Comparison of ENCODE assay signal across 15 cellular contexts in genomic region chr2:190507135-190507534, GRCh38. TPM values are rescaled to one million over a fixed set of nuclear protein-coding genes. Genes with fewer than 3 reads are reported as not detected.
DNase-seq lines count a peak whose midpoint lies in the region; ATAC-seq and TF ChIP-seq lines count a peak whose summit lies in the region.
"Had no signal": no experiment of that assay in that cellular context is flagged by ENCODE, and none has a peak within 500 bp of the region (broad histone marks: within the 10 kb centered on the region; RNA-seq: fewer than 3 reads in every experiment).

No MANE protein-coding gene starts in this region.

- no peaks in the 10 kb centered on the region for H3K4me1 ChIP-seq in CD4-positive, CD25-positive, alpha-beta regulatory T cell (ENCODE audit: control insufficient read depth, insufficient read depth, low read length, poor library complexity, severe bottlenecking)
- H3K4me1 ChIP-seq in Karpas-422 (ENCODE audit: low read length), result peaks cover 20% of the 10 kb centered on the region
- no peaks in the 10 kb centered on the region for H3K4me1 ChIP-seq in osteoblast (ENCODE audit: insufficient read depth, low read length)
- H3K4me1 ChIP-seq in gastrocnemius medialis, result no peaks in the 10 kb centered on the region
- H3K4me1 ChIP-seq: uterus had no signal

- H3K9me3 Mint-ChIP-seq in CD4-positive, CD25-positive, alpha-beta regulatory T cell, result no peaks in the 10 kb centered on the region
- H3K9me3 Mint-ChIP-seq: activated T-helper 2 cell treated with anti-CD3 and anti-CD28 coated beads, Interferon-gamma antibody, Interleukin-2, Interleukin-4, amounts not matched to agents 10 μg/mL and 5 μg/mL and 100 μg/mL, durations not matched to agents 14 hours and 24 hours and 36 hours; WTC11 had no signal

- TF ChIP-seq POLR2A in gastrocnemius medialis (IDR thresholded peaks at IDR 0.05), result no peak

- H3K4me1 Mint-ChIP-seq in CD4-positive, CD25-positive, alpha-beta regulatory T cell, result peaks cover 4 to 14% (median 10%) of the 10 kb centered on the region in 4 donors

- no peak overlapping the region for H3K27ac ChIP-seq in CD4-positive, CD25-positive, alpha-beta regulatory T cell (ENCODE audit: insufficient read depth, low read length, poor library complexity, severe bottlenecking)
- H3K27ac ChIP-seq in Karpas-422 (ENCODE audit: low read length), result peak overlapping the region; percentile 51
- H3K27ac ChIP-seq in osteoblast (ENCODE audit: low read depth, low read length), result no peak overlapping the region
- H3K27ac ChIP-seq in gastrocnemius medialis, result no peak overlapping the region
- H3K27ac ChIP-seq: cardiac muscle cell had no signal

- TF ChIP-seq CTCF in osteoblast (IDR thresholded peaks at IDR 0.05; ENCODE audit: extremely low read depth, low read depth, low read length) (no peak), gastrocnemius medialis (IDR thresholded peaks at IDR 0.05 in 4 of 5, conservative IDR thresholded peaks at IDR 0.05 in 1 of 5) (no peak)

- H3K4me3 ChIP-seq in CD4-positive, CD25-positive, alpha-beta regulatory T cell (ENCODE audit: low read depth, low read length), result no peak overlapping the region
- H3K4me3 ChIP-seq in Karpas-422 (ENCODE audit: low read length) (no peak overlapping the region), osteoblast (ENCODE audit: insufficient read depth, low read length) (no peak overlapping the region), gastrocnemius medialis (no peak overlapping the region)
- H3K4me3 ChIP-seq: cardiac muscle cell, uterus had no signal

- DNase-seq in CD4-positive, CD25-positive, alpha-beta regulatory T cell, result no peak
- DNase-seq in Karpas-422 (no peak), NCI-H748 treated with DMSO at 0.1 percent for 48 hours (lab: John Stamatoyannopoulos, UW) (peak; percentile 94), lung microvascular endothelial cell (ENCODE audit: low read depth in 2 of 2) (peak; percentile 25 to 82), osteoblast (ENCODE audit: insufficient read length, low spot score, missing footprints) (no peak), gastrocnemius medialis (no peak)
- no peak for DNase-seq in activated CD8-positive, alpha-beta memory T cell treated with anti-CD3 and anti-CD28 coated beads, Interleukin-2, amount 50 U/mL, for 48 hours
- DNase-seq: BE2C, NCI-H524, Right ventricle myocardium superior had no signal

- H3K27me3 ChIP-seq in CD4-positive, CD25-positive, alpha-beta regulatory T cell (ENCODE audit: control insufficient read depth, insufficient read depth, low read length), result no peaks in the 10 kb centered on the region
- H3K27me3 ChIP-seq in Karpas-422 (ENCODE audit: low read length) (no peaks in the 10 kb centered on the region), osteoblast (ENCODE audit: insufficient read depth, low read length) (no peaks in the 10 kb centered on the region), gastrocnemius medialis (no peaks in the 10 kb centered on the region)
- H3K27me3 ChIP-seq: BE2C, cardiac muscle cell, uterus had no signal

- no peaks in the 10 kb centered on the region; the same call in 1 of the 2 replicates for H3K79me2 ChIP-seq in Karpas-422 (ENCODE audit: low read length)
- H3K79me2 ChIP-seq in osteoblast (ENCODE audit: insufficient read depth, low read length), result no peaks in the 10 kb centered on the region

- no peaks in the 10 kb centered on the region for H3K9me3 ChIP-seq in CD4-positive, CD25-positive, alpha-beta regulatory T cell (ENCODE audit: control insufficient read depth in 2 of 2, low read length in 2 of 2)
- H3K9me3 ChIP-seq in Karpas-422 (ENCODE audit: low read length) (no peaks in the 10 kb centered on the region), osteoblast (ENCODE audit: low read depth, low read length) (no peaks in the 10 kb centered on the region), gastrocnemius medialis (no peaks in the 10 kb centered on the region)
- H3K9me3 ChIP-seq: BE2C, uterus had no signal

- H3K4me2 ChIP-seq in Karpas-422 (ENCODE audit: low read depth, low read length, poor library complexity, severe bottlenecking) (no peak overlapping the region), osteoblast (ENCODE audit: insufficient read depth, low read length) (no peak overlapping the region)

- intact Hi-C loops in gastrocnemius medialis (cut with DNase I; ENCODE audit: low total_unique reads), result no loop called here

- no peaks in the 10 kb centered on the region for H3K27me3 Mint-ChIP-seq in CD4-positive, CD25-positive, alpha-beta regulatory T cell

- H3K4me3 Mint-ChIP-seq in CD4-positive, CD25-positive, alpha-beta regulatory T cell, result no peak overlapping the region
- H3K4me3 Mint-ChIP-seq: WTC11 had no signal

- H3K9me2 ChIP-seq in Karpas-422 (replicated peaks; ENCODE audit: insufficient read depth, low read length), result no peaks in the 10 kb centered on the region

- ATAC-seq in CD4-positive, CD25-positive, alpha-beta regulatory T cell (ENCODE audit: low read depth in 2 of 2), result no peak
- no peak for ATAC-seq in gastrocnemius medialis
- no peak for ATAC-seq in GM18519 (IDR thresholded peaks at IDR 0.05; ENCODE audit: low FRiP score, unreplicated experiment)
- ATAC-seq: WTC11 had no signal

- H3K36me3 ChIP-seq in CD4-positive, CD25-positive, alpha-beta regulatory T cell (ENCODE audit: control insufficient read depth, insufficient read depth, low read length), result peaks cover 74% of the 10 kb centered on the region
- peaks cover 50% of the 10 kb centered on the region; the same call in 1 of the 2 replicates for H3K36me3 ChIP-seq in Karpas-422 (ENCODE audit: insufficient read depth, low read length)
- no peaks in the 10 kb centered on the region for H3K36me3 ChIP-seq in osteoblast (ENCODE audit: insufficient read depth, low read length)
- no peaks in the 10 kb centered on the region for H3K36me3 ChIP-seq in gastrocnemius medialis
- H3K36me3 ChIP-seq: BE2C, cardiac muscle cell, uterus had no signal

- H3K9ac ChIP-seq in Karpas-422 (ENCODE audit: low read length), result no peak overlapping the region

- H4K20me1 ChIP-seq in Karpas-422 (ENCODE audit: insufficient read depth, low read depth, low read length) (no peaks in the 10 kb centered on the region), osteoblast (ENCODE audit: insufficient read depth, low read length) (no peaks in the 10 kb centered on the region)

- H2AFZ ChIP-seq in Karpas-422 (ENCODE audit: low read length) (no peak overlapping the region), osteoblast (ENCODE audit: low read length) (no peak overlapping the region)

- H3K27ac Mint-ChIP-seq in CD4-positive, CD25-positive, alpha-beta regulatory T cell, result peak overlapping the region in 2 of 3 donors; percentile 18 to 52
- H3K27ac Mint-ChIP-seq: activated T-helper 2 cell treated with anti-CD3 and anti-CD28 coated beads, Interferon-gamma antibody, Interleukin-2, Interleukin-4, amounts not matched to agents 10 μg/mL and 5 μg/mL and 100 μg/mL, durations not matched to agents 14 hours and 24 hours and 36 hours; WTC11 had no signal

- peaks cover 46% of the 10 kb centered on the region for H3K36me3 Mint-ChIP-seq in CD4-positive, CD25-positive, alpha-beta regulatory T cell
- H3K36me3 Mint-ChIP-seq: WTC11 had no signal

- in situ Hi-C loops in gastrocnemius medialis (cut with MboI; ENCODE audit: low sequenced_read_pairs in 4 of 4), result no loop called here

RNA-seq across cellular contexts. Expression of gene NEMP2, which starts 27.4 kb away (rescaled TPM):
- total RNA-seq in CD4-positive, CD25-positive, alpha-beta regulatory T cell, result 10.7 TPM
- polyA plus RNA-seq in CD4-positive, CD25-positive, alpha-beta regulatory T cell, result 10 to 100 TPM; 10.9 to 14.9 (median 14.5) TPM
- 10.6 and 11.1 TPM in 2 replicates for total RNA-seq in Karpas-422 (2014; rRNA removed; shearing (Covaris generic); ENCODE audit: low replicate concordance)
- total RNA-seq in lung microvascular endothelial cell (1.5 and 1.8 TPM in 2 replicates), osteoblast (3.8 and 4.7 TPM in 2 replicates), gastrocnemius medialis (1 to 10 TPM in 3 of 4 donors, under 1 TPM in 1; 0.24 to 1.7 (median 1.3) TPM)

Comparison
In these comparisons a context has a peak if more than half of its experiments do, and no peak if none do; other contexts are left out.
1. DNase-seq: peak in NCI-H748 treated with DMSO at 0.1 percent for 48 hours (single experiment) and lung microvascular endothelial cell (2 of 2); none in CD4-positive, CD25-positive, alpha-beta regulatory T cell (0 of 3), Karpas-422 (single experiment), osteoblast (single experiment), gastrocnemius medialis (0 of 2) and activated CD8-positive, alpha-beta memory T cell treated with anti-CD3 and anti-CD28 coated beads, Interleukin-2, amount 50 U/mL, for 48 hours (single experiment).